ENCODE assay signal across 11 cellular contexts in the genomic region with DNA sequence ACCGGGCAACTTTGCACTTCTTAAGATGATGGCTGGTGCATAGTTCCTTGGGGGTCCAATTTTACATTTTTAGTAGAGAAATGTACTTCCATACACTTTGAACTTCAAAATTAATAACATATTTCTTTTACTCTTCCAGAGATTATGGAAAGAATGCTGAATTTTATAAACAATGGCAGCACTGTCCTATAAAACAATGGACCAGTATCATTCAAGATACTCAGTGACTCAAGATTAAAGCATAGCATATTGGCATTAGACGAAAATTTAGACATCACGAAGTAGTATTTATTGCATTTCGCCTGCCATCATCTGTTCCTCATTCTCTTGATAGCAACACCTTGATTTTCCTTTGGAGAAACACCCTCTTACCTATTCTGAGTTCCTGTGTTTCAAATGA.
A peak's percentile ranks its signal among the peaks of the same experiment; 100 is the strongest.
DNase-seq lines count a peak whose midpoint lies in the region.
"Had no signal": no experiment of that assay in that cellular context is flagged by ENCODE, and none has a peak within 500 bp of the region (broad histone marks: within the 10 kb centered on the region; RNA-seq: fewer than 3 reads in every experiment).

No MANE protein-coding gene starts in this region.

- peak; percentile 83 for DNase-seq in COLO829 (ENCODE audit: low spot score)
- peak; percentile 41 for DNase-seq in SK-MEL-5 (ENCODE audit: low read depth, low spot score)
- DNase-seq in foreskin melanocyte, result peak; percentile 64
- no peak for DNase-seq in dermis blood vessel endothelial cell
- DNase-seq in OCI-M1 (lab: John Stamatoyannopoulos, UW), result no peak
- DNase-seq: AML-193; CD4-positive, alpha-beta T cell; CD8-positive, alpha-beta T cell; COR-L47; DMS79 treated with DMSO at 0.1 percent for 48 hours; GF-D8 had no signal

- in situ Hi-C loops in SK-MEL-5 (cut with HindIII; ENCODE audit: low pct_unique_long_range_greater_than_20kb, low sequenced_read_pairs), result no loop called here

Comparison
In these comparisons a context has a peak if more than half of its experiments do, and no peak if none do; other contexts are left out.
1. DNase-seq: peak in COLO829 (single experiment), SK-MEL-5 (single experiment) and foreskin melanocyte (single experiment); none in dermis blood vessel endothelial cell (single experiment) and OCI-M1 (single experiment).